In genomic region chr1:113929750-113930498, GRCh38 we compare ENCODE assay signal across 1 cellular context.
A peak's percentile ranks its signal among the peaks of the same experiment; 100 is the strongest.
TF ChIP-seq lines count a peak whose summit lies in the region.

No MANE protein-coding gene starts in this region.

TF ChIP-seq in K562, 482 proteins besides CTCF, POLR2A, EP300 and RAD21 (continued from another document and continues in another):
- TF ChIP-seq IRF9 (tag; IDR thresholded peaks at IDR 0.05) (no peak), KAT2B (IDR thresholded peaks at IDR 0.05; ENCODE audit: low read depth, low read length) (peak; percentile 96), FOXK2 (conservative IDR thresholded peaks at IDR 0.05 in 1 of 2, IDR thresholded peaks at IDR 0.05 in 1 of 2; ENCODE audit: low read depth in 2 of 2) (peak; percentile 55 to 65; a peak in 2 of 4 replicates), KDM1A (IDR thresholded peaks at IDR 0.05) (no peak), TAF1 (IDR thresholded peaks at IDR 0.05; ENCODE audit: control insufficient read depth, extremely low read depth, insufficient read depth, low read length, severe bottlenecking) (peak; percentile 29), POLR2AphosphoS2 (IDR thresholded peaks at IDR 0.05; ENCODE audit: low read length) (no peak), CBFA2T2 (conservative IDR thresholded peaks at IDR 0.05) (no peak), DPF2 (IDR thresholded peaks at IDR 0.05) (no peak), TCF7 (IDR thresholded peaks at IDR 0.05; ENCODE audit: borderline replicate concordance) (no peak), ZNF592 (IDR thresholded peaks at IDR 0.05) (no peak), ZZZ3 (IDR thresholded peaks at IDR 0.05) (no peak), MTA1 (IDR thresholded peaks at IDR 0.05; ENCODE audit: borderline replicate concordance) (no peak), CBX5 (IDR thresholded peaks at IDR 0.05; ENCODE audit: borderline replicate concordance, low read depth) (no peak), FOXJ3 (CRISPR knock-in tag; IDR thresholded peaks at IDR 0.05) (no peak), NRF1 (conservative IDR thresholded peaks at IDR 0.05 in 1 of 2, IDR thresholded peaks at IDR 0.05 in 1 of 2) (0 out of 4 replicates have a peak, but pooled peaks have one; percentile 16 to 21), NEUROD1 (IDR thresholded peaks at IDR 0.05; ENCODE audit: borderline replicate concordance, low read depth, low read length, partially characterized antibody) (no peak), ZNF232 (CRISPR knock-in tag; IDR thresholded peaks at IDR 0.05) (no peak), SPI1 (IDR thresholded peaks at IDR 0.05; ENCODE audit: borderline replicate concordance, low read depth, low read length) (no peak), TARDBP (IDR thresholded peaks at IDR 0.05) (no peak), MYNN (IDR thresholded peaks at IDR 0.05) (no peak), MYNN (CRISPR knock-in tag; IDR thresholded peaks at IDR 0.05) (no peak), XRCC4 (IDR thresholded peaks at IDR 0.05; ENCODE audit: extremely low read depth, insufficient read depth, insufficient read length) (no peak), ZNF551 (CRISPR knock-in tag; IDR thresholded peaks at IDR 0.05) (no peak), ZNF3 (CRISPR knock-in tag; IDR thresholded peaks at IDR 0.05) (no peak), PRDM10 (IDR thresholded peaks at IDR 0.05; ENCODE audit: partially characterized antibody) (no peak), NR3C1 (CRISPR knock-in tag; IDR thresholded peaks at IDR 0.05) (no peak)
- TF ChIP-seq, protein P1, sequence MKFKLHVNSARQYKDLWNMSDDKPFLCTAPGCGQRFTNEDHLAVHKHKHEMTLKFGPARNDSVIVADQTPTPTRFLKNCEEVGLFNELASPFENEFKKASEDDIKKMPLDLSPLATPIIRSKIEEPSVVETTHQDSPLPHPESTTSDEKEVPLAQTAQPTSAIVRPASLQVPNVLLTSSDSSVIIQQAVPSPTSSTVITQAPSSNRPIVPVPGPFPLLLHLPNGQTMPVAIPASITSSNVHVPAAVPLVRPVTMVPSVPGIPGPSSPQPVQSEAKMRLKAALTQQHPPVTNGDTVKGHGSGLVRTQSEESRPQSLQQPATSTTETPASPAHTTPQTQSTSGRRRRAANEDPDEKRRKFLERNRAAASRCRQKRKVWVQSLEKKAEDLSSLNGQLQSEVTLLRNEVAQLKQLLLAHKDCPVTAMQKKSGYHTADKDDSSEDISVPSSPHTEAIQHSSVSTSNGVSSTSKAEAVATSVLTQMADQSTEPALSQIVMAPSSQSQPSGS (CRISPR knock-in tag; IDR thresholded peaks at IDR 0.05) = no peak
- TF ChIP-seq, protein P2, sequence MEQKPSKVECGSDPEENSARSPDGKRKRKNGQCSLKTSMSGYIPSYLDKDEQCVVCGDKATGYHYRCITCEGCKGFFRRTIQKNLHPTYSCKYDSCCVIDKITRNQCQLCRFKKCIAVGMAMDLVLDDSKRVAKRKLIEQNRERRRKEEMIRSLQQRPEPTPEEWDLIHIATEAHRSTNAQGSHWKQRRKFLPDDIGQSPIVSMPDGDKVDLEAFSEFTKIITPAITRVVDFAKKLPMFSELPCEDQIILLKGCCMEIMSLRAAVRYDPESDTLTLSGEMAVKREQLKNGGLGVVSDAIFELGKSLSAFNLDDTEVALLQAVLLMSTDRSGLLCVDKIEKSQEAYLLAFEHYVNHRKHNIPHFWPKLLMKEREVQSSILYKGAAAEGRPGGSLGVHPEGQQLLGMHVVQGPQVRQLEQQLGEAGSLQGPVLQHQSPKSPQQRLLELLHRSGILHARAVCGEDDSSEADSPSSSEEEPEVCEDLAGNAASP (IDR thresholded peaks at IDR 0.05) = no peak
- TF ChIP-seq, protein P3, sequence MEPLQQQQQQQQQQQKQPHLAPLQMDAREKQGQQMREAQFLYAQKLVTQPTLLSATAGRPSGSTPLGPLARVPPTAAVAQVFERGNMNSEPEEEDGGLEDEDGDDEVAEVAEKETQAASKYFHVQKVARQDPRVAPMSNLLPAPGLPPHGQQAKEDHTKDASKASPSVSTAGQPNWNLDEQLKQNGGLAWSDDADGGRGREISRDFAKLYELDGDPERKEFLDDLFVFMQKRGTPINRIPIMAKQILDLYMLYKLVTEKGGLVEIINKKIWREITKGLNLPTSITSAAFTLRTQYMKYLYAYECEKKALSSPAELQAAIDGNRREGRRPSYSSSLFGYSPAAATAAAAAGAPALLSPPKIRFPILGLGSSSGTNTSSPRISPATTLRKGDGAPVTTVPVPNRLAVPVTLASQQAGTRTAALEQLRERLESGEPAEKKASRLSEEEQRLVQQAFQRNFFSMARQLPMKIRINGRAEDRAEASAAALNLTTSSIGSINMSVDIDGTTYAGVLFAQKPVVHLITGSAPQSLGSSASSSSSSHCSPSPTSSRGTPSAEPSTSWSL (CRISPR knock-in tag; IDR thresholded peaks at IDR 0.05; ENCODE audit: borderline replicate concordance) = no peak
- TF ChIP-seq, protein P4, sequence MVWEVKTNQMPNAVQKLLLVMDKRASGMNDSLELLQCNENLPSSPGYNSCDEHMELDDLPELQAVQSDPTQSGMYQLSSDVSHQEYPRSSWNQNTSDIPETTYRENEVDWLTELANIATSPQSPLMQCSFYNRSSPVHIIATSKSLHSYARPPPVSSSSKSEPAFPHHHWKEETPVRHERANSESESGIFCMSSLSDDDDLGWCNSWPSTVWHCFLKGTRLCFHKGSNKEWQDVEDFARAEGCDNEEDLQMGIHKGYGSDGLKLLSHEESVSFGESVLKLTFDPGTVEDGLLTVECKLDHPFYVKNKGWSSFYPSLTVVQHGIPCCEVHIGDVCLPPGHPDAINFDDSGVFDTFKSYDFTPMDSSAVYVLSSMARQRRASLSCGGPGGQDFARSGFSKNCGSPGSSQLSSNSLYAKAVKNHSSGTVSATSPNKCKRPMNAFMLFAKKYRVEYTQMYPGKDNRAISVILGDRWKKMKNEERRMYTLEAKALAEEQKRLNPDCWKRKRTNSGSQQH (CRISPR knock-in tag; IDR thresholded peaks at IDR 0.05) = peak; percentile 60; the same call in 1 of the 2 replicates
- TF ChIP-seq, protein P5, sequence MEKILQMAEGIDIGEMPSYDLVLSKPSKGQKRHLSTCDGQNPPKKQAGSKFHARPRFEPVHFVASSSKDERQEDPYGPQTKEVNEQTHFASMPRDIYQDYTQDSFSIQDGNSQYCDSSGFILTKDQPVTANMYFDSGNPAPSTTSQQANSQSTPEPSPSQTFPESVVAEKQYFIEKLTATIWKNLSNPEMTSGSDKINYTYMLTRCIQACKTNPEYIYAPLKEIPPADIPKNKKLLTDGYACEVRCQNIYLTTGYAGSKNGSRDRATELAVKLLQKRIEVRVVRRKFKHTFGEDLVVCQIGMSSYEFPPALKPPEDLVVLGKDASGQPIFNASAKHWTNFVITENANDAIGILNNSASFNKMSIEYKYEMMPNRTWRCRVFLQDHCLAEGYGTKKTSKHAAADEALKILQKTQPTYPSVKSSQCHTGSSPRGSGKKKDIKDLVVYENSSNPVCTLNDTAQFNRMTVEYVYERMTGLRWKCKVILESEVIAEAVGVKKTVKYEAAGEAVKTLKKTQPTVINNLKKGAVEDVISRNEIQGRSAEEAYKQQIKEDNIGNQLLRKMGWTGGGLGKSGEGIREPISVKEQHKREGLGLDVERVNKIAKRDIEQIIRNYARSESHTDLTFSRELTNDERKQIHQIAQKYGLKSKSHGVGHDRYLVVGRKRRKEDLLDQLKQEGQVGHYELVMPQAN (IDR thresholded peaks at IDR 0.05; ENCODE audit: borderline replicate concordance) = peak; percentile 84
- TF ChIP-seq, protein P6, sequence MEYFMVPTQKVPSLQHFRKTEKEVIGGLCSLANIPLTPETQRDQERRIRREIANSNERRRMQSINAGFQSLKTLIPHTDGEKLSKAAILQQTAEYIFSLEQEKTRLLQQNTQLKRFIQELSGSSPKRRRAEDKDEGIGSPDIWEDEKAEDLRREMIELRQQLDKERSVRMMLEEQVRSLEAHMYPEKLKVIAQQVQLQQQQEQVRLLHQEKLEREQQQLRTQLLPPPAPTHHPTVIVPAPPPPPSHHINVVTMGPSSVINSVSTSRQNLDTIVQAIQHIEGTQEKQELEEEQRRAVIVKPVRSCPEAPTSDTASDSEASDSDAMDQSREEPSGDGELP (CRISPR knock-in tag; IDR thresholded peaks at IDR 0.05; ENCODE audit: borderline replicate concordance) = peak; percentile 9; the same call in 1 of the 2 replicates
- TF ChIP-seq, protein P7, sequence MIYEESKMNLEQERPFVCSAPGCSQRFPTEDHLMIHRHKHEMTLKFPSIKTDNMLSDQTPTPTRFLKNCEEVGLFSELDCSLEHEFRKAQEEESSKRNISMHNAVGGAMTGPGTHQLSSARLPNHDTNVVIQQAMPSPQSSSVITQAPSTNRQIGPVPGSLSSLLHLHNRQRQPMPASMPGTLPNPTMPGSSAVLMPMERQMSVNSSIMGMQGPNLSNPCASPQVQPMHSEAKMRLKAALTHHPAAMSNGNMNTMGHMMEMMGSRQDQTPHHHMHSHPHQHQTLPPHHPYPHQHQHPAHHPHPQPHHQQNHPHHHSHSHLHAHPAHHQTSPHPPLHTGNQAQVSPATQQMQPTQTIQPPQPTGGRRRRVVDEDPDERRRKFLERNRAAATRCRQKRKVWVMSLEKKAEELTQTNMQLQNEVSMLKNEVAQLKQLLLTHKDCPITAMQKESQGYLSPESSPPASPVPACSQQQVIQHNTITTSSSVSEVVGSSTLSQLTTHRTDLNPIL (CRISPR knock-in tag; IDR thresholded peaks at IDR 0.05) = no peak
- TF ChIP-seq, protein P8, sequence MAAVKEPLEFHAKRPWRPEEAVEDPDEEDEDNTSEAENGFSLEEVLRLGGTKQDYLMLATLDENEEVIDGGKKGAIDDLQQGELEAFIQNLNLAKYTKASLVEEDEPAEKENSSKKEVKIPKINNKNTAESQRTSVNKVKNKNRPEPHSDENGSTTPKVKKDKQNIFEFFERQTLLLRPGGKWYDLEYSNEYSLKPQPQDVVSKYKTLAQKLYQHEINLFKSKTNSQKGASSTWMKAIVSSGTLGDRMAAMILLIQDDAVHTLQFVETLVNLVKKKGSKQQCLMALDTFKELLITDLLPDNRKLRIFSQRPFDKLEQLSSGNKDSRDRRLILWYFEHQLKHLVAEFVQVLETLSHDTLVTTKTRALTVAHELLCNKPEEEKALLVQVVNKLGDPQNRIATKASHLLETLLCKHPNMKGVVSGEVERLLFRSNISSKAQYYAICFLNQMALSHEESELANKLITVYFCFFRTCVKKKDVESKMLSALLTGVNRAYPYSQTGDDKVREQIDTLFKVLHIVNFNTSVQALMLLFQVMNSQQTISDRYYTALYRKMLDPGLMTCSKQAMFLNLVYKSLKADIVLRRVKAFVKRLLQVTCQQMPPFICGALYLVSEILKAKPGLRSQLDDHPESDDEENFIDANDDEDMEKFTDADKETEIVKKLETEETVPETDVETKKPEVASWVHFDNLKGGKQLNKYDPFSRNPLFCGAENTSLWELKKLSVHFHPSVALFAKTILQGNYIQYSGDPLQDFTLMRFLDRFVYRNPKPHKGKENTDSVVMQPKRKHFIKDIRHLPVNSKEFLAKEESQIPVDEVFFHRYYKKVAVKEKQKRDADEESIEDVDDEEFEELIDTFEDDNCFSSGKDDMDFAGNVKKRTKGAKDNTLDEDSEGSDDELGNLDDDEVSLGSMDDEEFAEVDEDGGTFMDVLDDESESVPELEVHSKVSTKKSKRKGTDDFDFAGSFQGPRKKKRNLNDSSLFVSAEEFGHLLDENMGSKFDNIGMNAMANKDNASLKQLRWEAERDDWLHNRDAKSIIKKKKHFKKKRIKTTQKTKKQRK (IDR thresholded peaks at IDR 0.05; ENCODE audit: borderline replicate concordance, low read depth, low read length) = no peak
